1 cellular context compared by ENCODE assay signal in the genomic region with DNA sequence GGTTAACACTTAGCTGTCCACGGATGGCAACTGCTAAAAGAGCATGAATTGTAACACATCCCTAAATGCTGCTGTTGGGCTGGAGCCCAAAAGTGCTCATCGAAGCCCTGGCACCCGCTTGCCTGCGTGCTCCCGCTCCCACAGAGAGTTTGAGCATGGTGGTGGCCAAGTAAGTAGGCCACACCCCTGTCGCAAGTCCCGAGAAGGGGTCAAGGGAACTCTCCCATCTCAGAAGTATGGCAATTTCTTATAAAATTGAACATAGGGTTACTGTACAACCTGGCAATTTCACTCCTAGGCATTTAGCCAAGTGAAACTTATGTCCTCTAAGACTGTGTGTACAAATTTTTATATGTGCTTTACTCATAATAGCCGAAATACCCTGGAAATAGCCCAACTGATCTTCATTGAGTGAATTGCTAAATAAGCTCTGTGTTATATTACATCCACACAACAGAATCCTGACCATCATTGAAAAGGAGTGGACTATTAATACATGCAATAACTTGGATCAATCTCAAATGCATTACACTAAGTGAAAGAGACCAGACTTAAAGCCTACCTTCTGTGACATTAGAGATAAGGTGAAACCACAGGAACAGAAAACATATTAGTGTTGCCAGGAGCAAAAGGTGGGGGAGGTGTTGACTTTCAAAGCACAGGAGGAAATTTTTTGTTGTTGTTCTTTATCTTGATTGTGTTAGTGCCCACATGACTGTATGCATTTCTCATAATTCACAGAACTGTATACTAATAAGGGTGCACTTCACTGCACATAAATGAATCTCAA.
TF ChIP-seq lines count a peak whose summit lies in the region.

No MANE protein-coding gene starts in this region.

TF ChIP-seq in K562, 482 proteins besides CTCF, POLR2A, EP300 and RAD21:
- TF ChIP-seq CBFA2T3 (IDR thresholded peaks at IDR 0.05) (peak; percentile 26; the same call in 1 of the 2 replicates), DPF2 (IDR thresholded peaks at IDR 0.05) (0 out of 2 replicates have a peak, but pooled peaks have one; percentile 15), CCNT2 (IDR thresholded peaks at IDR 0.05; ENCODE audit: borderline replicate concordance, extremely low read depth, insufficient read length, low read depth, low read length) (no peak), FOXJ2 (tag; IDR thresholded peaks at IDR 0.05) (peak; percentile 67), FOXA3 (CRISPR knock-in tag; conservative IDR thresholded peaks at IDR 0.05 in 1 of 2, IDR thresholded peaks at IDR 0.05 in 1 of 2) (0 out of 4 replicates have a peak, but pooled peaks of 1 of the 2 experiments have one; percentile 23), TCF7 (IDR thresholded peaks at IDR 0.05; ENCODE audit: borderline replicate concordance) (no peak)
- TF ChIP-seq, protein P1, sequence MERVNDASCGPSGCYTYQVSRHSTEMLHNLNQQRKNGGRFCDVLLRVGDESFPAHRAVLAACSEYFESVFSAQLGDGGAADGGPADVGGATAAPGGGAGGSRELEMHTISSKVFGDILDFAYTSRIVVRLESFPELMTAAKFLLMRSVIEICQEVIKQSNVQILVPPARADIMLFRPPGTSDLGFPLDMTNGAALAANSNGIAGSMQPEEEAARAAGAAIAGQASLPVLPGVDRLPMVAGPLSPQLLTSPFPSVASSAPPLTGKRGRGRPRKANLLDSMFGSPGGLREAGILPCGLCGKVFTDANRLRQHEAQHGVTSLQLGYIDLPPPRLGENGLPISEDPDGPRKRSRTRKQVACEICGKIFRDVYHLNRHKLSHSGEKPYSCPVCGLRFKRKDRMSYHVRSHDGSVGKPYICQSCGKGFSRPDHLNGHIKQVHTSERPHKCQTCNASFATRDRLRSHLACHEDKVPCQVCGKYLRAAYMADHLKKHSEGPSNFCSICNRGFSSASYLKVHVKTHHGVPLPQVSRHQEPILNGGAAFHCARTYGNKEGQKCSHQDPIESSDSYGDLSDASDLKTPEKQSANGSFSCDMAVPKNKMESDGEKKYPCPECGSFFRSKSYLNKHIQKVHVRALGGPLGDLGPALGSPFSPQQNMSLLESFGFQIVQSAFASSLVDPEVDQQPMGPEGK (CRISPR knock-in tag; IDR thresholded peaks at IDR 0.05; ENCODE audit: borderline replicate concordance) = no peak
- TF ChIP-seq, protein P2, sequence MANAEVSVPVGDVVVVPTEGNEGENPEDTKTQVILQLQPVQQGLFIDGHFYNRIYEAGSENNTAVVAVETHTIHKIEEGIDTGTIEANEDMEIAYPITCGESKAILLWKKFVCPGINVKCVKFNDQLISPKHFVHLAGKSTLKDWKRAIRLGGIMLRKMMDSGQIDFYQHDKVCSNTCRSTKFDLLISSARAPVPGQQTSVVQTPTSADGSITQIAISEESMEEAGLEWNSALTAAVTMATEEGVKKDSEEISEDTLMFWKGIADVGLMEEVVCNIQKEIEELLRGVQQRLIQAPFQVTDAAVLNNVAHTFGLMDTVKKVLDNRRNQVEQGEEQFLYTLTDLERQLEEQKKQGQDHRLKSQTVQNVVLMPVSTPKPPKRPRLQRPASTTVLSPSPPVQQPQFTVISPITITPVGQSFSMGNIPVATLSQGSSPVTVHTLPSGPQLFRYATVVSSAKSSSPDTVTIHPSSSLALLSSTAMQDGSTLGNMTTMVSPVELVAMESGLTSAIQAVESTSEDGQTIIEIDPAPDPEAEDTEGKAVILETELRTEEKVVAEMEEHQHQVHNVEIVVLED (CRISPR knock-in tag; IDR thresholded peaks at IDR 0.05) = no peak
- TF ChIP-seq, protein P3, sequence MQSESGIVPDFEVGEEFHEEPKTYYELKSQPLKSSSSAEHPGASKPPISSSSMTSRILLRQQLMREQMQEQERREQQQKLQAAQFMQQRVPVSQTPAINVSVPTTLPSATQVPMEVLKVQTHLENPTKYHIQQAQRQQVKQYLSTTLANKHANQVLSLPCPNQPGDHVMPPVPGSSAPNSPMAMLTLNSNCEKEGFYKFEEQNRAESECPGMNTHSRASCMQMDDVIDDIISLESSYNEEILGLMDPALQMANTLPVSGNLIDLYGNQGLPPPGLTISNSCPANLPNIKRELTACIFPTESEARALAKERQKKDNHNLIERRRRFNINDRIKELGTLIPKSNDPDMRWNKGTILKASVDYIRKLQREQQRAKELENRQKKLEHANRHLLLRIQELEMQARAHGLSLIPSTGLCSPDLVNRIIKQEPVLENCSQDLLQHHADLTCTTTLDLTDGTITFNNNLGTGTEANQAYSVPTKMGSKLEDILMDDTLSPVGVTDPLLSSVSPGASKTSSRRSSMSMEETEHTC (IDR thresholded peaks at IDR 0.05) = no peak
TF ChIP-seq in K562: peak in this region for 4.
